26 cellular contexts compared by ENCODE assay signal in genomic region chr3:164683516-164683915, GRCh38.
"Had no signal": no experiment of that assay in that cellular context is flagged by ENCODE, and none has a peak within 500 bp of the region (broad histone marks: within the 10 kb centered on the region; RNA-seq: fewer than 3 reads in every experiment).

No MANE protein-coding gene starts in this region.

- H3K36me3 ChIP-seq: colonic mucosa, esophagus squamous epithelium, gastroesophageal sphincter, heart right ventricle had no signal

- H3K4me1 ChIP-seq: colonic mucosa, esophagus squamous epithelium, gastroesophageal sphincter, heart right ventricle had no signal

- H3K4me3 ChIP-seq: colonic mucosa, esophagus squamous epithelium, gastroesophageal sphincter, heart right ventricle had no signal

- DNase-seq: activated CD4-positive, alpha-beta memory T cell treated with anti-CD3 and anti-CD28 coated beads for 36 hours; activated CD4-positive, alpha-beta T cell treated with anti-CD3 and anti-CD28 coated beads for 36 hours; activated CD4-positive, alpha-beta T cell treated with anti-CD3 and anti-CD28 coated beads, Interleukin-2, amount 10 ng/mL, durations not matched to agents 24 days and 14 days; activated CD4-positive, CD25-positive, alpha-beta regulatory T cell; activated CD4-positive, CD25-positive, alpha-beta regulatory T cell treated with anti-CD3 and anti-CD28 coated beads, Interleukin-2, amount 50 U/mL, for 72 hours; activated CD8-positive, alpha-beta memory T cell treated with anti-CD3 and anti-CD28 coated beads, Interleukin-2, amount 10 ng/mL, durations not matched to agents 7 days and 5 days; activated CD8-positive, alpha-beta memory T cell treated with anti-CD3 and anti-CD28 coated beads, Interleukin-2, amount 50 U/mL, for 4 hours; activated CD8-positive, alpha-beta T cell treated with anti-CD3 and anti-CD28 coated beads, Interleukin-2, amount 10 ng/mL, durations not matched to agents 7 days and 5 days; activated effector memory CD4-positive, alpha-beta T cell treated with anti-CD3 and anti-CD28 coated beads, Interleukin-2, amount 50 U/mL, for 16 hours; activated naive CD4-positive, alpha-beta T cell treated with anti-CD3 and anti-CD28 coated beads for 36 hours; activated naive CD8-positive, alpha-beta T cell treated with anti-CD3 and anti-CD28 coated beads for 36 hours; activated naive CD8-positive, alpha-beta T cell treated with anti-CD3 and anti-CD28 coated beads, Interleukin-2, amount 50 U/mL, for 24 hours; activated T-cell treated with anti-CD3 and anti-CD28 coated beads, Interleukin-2, amount 50 U/mL, for 1 hour; activated T-cell treated with anti-CD3 and anti-CD28 coated beads, Interleukin-2, amount 50 U/mL, for 48 hours; amniotic stem cell; anterior cingulate cortex; caudate nucleus; colonic mucosa; effector CD8-positive, alpha-beta T cell; esophagus squamous epithelium; foreskin melanocyte; heart right ventricle; T-helper 1 cell; T-helper 17 cell had no signal

- H3K27ac ChIP-seq: colonic mucosa, epithelial cell of prostate, esophagus squamous epithelium, gastroesophageal sphincter, heart right ventricle had no signal

- H3K27me3 ChIP-seq: colonic mucosa, esophagus squamous epithelium, gastroesophageal sphincter, heart right ventricle had no signal

- ATAC-seq: activated CD4-positive, alpha-beta T cell treated with anti-CD3 and anti-CD28 coated beads for 36 hours; activated CD8-positive, alpha-beta memory T cell treated with anti-CD3 and anti-CD28 coated beads, Interleukin-2, amount 10 ng/mL, durations not matched to agents 7 days and 5 days; activated CD8-positive, alpha-beta T cell treated with anti-CD3 and anti-CD28 coated beads, Interleukin-2, amount 10 ng/mL, durations not matched to agents 7 days and 5 days; activated naive CD8-positive, alpha-beta T cell treated with anti-CD3 and anti-CD28 coated beads, Interleukin-2, amount 50 U/mL, for 24 hours; gastroesophageal sphincter; heart right ventricle; T-helper 17 cell had no signal

- H3K9me3 ChIP-seq: colonic mucosa, esophagus squamous epithelium, gastroesophageal sphincter, heart right ventricle had no signal
